Comparison of ENCODE assay signal across 15 cellular contexts in the genomic region with DNA sequence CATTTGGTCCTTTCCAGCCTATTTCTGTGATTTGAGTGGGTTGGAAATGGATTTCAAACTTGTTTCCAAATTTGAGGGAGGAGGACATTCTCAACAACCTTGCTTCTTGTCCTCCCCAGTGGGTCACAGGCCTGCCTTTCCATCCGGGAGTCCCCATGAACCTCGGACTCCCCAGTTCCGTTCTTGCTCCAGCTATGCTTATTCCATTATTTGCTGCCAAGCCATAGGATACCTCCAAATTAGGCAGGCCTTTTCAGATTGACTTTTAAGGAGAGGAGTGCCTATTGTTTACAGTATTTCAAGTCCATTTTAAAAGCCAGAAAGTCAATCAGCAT.
DNase-seq lines count a peak whose midpoint lies in the region; ATAC-seq and TF ChIP-seq lines count a peak whose summit lies in the region.
"Had no signal": no experiment of that assay in that cellular context is flagged by ENCODE, and none has a peak within 500 bp of the region (broad histone marks: within the 10 kb centered on the region; RNA-seq: fewer than 3 reads in every experiment).

No MANE protein-coding gene starts in this region.

- no peaks in the 10 kb centered on the region for H3K4me1 ChIP-seq in PC-3 (ENCODE audit: insufficient read depth, low read length)
- H3K4me1 ChIP-seq: adrenal gland had no signal

- no peaks in the 10 kb centered on the region for H3K36me3 ChIP-seq in PC-3 (ENCODE audit: low read depth, low read length)
- H3K36me3 ChIP-seq: adrenal gland had no signal

- TF ChIP-seq CTCF in GM12865 (IDR thresholded peaks at IDR 0.05; ENCODE audit: insufficient read depth, low read depth, low read length, missing control alignments) = no peak
- TF ChIP-seq CTCF in PC-3 (conservative IDR thresholded peaks at IDR 0.05; ENCODE audit: low read depth, low read length) = no peak

- H3F3A ChIP-seq in PC-3 (ENCODE audit: low read length, unreplicated experiment) = no peaks in the 10 kb centered on the region

- CTCF ChIA-PET in PC-3 (lab: Charles Lee) = no interaction called here

- no peaks in the 10 kb centered on the region for H3K9me3 ChIP-seq in PC-3 (ENCODE audit: low read length)
- H3K9me3 ChIP-seq: adrenal gland had no signal

- H3K27ac ChIP-seq in PC-3 (ENCODE audit: low read length) = no peak overlapping the region
- H3K27ac ChIP-seq: adrenal gland had no signal

- no peaks in the 10 kb centered on the region for H3K27me3 ChIP-seq in PC-3 (ENCODE audit: low read length)
- H3K27me3 ChIP-seq: adrenal gland had no signal

- ATAC-seq in GM19372 (IDR thresholded peaks at IDR 0.05; ENCODE audit: low read depth, unreplicated experiment) (peak; percentile 28), HG02678 (IDR thresholded peaks at IDR 0.05; ENCODE audit: unreplicated experiment) (peak; percentile 19), HG03354 (IDR thresholded peaks at IDR 0.05; ENCODE audit: poor library complexity, severe bottlenecking, unreplicated experiment) (peak; percentile 4), PC-3 (no peak)

- no peaks in the 10 kb centered on the region for H3K79me2 ChIP-seq in PC-3 (ENCODE audit: low read length)

- H4K20me1 ChIP-seq in PC-3 (ENCODE audit: low read length) = no peaks in the 10 kb centered on the region

- H3K4me3 ChIP-seq in GM12865 (ENCODE audit: low read depth, low read length) = no peak overlapping the region
- no peak overlapping the region for H3K4me3 ChIP-seq in PC-3 (ENCODE audit: low read length)
- H3K4me3 ChIP-seq: adrenal gland had no signal

- H3K4me2 ChIP-seq in PC-3 (ENCODE audit: low read length) = no peak overlapping the region

- DNase-seq in GM12865 (ENCODE audit: low read depth) (peak; percentile 19), PC-3 (no peak), NCI-H1436 (lab: John Stamatoyannopoulos, UW) (no peak), SHP77 treated with DMSO at 0.1 percent for 48 hours (lab: John Stamatoyannopoulos, UW) (no peak)
- DNase-seq in activated CD4-positive, alpha-beta T cell treated with anti-CD3 and anti-CD28 coated beads, Interleukin-2, amount 50 U/mL, for 48 hours = no peak
- DNase-seq: activated CD4-positive, alpha-beta T cell treated with anti-CD3 and anti-CD28 coated beads, Interleukin-2, amount 10 ng/mL, durations not matched to agents 7 days and 5 days; activated T-cell treated with anti-CD3 and anti-CD28 coated beads, Interleukin-2, amount 50 U/mL, for 48 hours; adrenal gland; DND-41; Kasumi-1; NCI-H345; T1000 had no signal

- no TSS peak for BruUV-seq in PC-3 (replicated peaks; lab: Mats Ljungman, UMichigan)

- H3K9ac ChIP-seq in PC-3 (ENCODE audit: low read length) = no peak overlapping the region

- POLR2A ChIA-PET in PC-3 (lab: Charles Lee; ENCODE audit: unreplicated experiment) = no interaction called here

- intact Hi-C loops in PC-3 (cut with micrococcal nuclease) = no loop called here

- H2AFZ ChIP-seq in PC-3 (ENCODE audit: low read length) = no peak overlapping the region

- no peaks in the 10 kb centered on the region for H3K9me2 ChIP-seq in PC-3 (replicated peaks; ENCODE audit: low read length)
